ENCODE assay signal across 14 cellular contexts in the genomic region with DNA sequence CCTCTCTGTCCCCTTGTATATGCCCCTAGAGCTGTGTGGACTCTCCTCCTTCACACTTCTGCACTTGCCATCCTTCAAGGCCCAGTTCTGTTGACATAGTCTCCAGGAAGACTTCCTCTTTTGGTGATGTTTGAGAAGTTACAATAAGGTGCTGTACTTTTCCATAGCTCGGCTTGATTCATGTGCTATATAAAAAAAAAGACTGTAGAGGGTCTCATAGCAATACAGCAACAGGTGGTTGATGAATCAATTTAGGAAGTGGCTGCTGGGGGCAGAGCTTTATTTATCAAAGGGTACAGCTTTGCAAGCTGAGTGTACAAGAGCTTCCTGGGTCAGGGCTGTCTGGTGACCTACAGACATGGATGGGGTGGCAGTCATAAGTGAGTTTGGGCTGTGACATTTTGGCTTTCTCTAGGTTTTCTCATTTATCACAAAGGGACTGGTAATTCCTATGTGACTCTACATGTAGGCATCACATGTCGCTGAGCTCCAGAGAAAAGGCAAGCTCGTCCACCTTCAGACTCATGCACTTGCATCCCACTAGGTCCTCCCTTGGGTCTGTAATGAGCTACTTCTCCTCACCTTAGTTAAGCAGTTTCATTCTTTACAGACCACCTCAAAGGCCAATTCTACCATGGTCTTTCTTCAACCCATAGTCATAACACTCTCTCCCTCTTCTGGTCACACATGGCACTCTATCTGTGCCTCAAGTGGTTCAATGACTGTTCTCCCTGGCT.
DNase-seq lines count a peak whose midpoint lies in the region; ATAC-seq lines count a peak whose summit lies in the region.
"Had no signal": no experiment of that assay in that cellular context is flagged by ENCODE, and none has a peak within 500 bp of the region (broad histone marks: within the 10 kb centered on the region; RNA-seq: fewer than 3 reads in every experiment).

No MANE protein-coding gene starts in this region.

- H3K27me3 Mint-ChIP-seq in activated T-helper 1 cell treated with anti-CD3 and anti-CD28 coated beads, Interleukin-12 subunit alpha, Interleukin-12 subunit beta, Interleukin-2, Interleukin-4 antibody, amounts not matched to agents 30 ng/mL and 10 ng/mL and 1 ng/mL, durations not matched to agents 14 hours and 24 hours and 36 hours (ENCODE audit: insufficient read depth): no peaks in the 10 kb centered on the region
- H3K27me3 Mint-ChIP-seq in naive B cell: no peaks in the 10 kb centered on the region

- peak overlapping the region; percentile 43 for H3K4me3 Mint-ChIP-seq in activated T-helper 1 cell treated with anti-CD3 and anti-CD28 coated beads, Interleukin-12 subunit alpha, Interleukin-12 subunit beta, Interleukin-2, Interleukin-4 antibody, amounts not matched to agents 30 ng/mL and 10 ng/mL and 1 ng/mL, durations not matched to agents 14 hours and 24 hours and 36 hours
- peak overlapping the region in 4 of 8 donors; percentile 1 to 17 (median 10) for H3K4me3 Mint-ChIP-seq in naive B cell

- no peaks in the 10 kb centered on the region for H3K9me3 ChIP-seq in MG63
- H3K9me3 ChIP-seq: gastroesophageal sphincter, lower lobe of right lung, vagina had no signal

- H3K27me3 ChIP-seq in MG63: no peaks in the 10 kb centered on the region
- H3K27me3 ChIP-seq: vagina had no signal

- peak; percentile 88 to 92 for ATAC-seq in naive B cell (ENCODE audit: low read depth in 2 of 2)
- ATAC-seq: gastroesophageal sphincter, SK-N-SH treated with all-trans-retinoic acid at 6 μM for 48 hours had no signal

- DNase-seq in SIG-M5 treated with dmso at 0.1 percent for 504 hours (lab: John Stamatoyannopoulos, UW; ENCODE audit: unreplicated experiment) (peak; percentile 54), SIG-M5 (lab: John Stamatoyannopoulos, UW) (no peak), Kasumi-1 (lab: John Stamatoyannopoulos, UW) (peak; percentile 60 to 69), naive B cell (peak; percentile 36), hypothalamus (lab: John Stamatoyannopoulos, UW) (no peak), Ammon's horn (ENCODE audit: low spot score) (no peak), MG63 (no peak)
- no peak for DNase-seq in activated T-helper 1 cell treated with anti-CD3 and anti-CD28 coated beads, Interleukin-12 subunit alpha, Interleukin-12 subunit beta, Interleukin-2, Interleukin-4 antibody, amounts not matched to agents 30 ng/mL and 10 ng/mL and 1 ng/mL, durations not matched to agents 14 hours and 24 hours and 36 hours (ENCODE audit: low spot score)
- DNase-seq: EL, lower lobe of right lung had no signal

- no peaks in the 10 kb centered on the region for H3K9me3 Mint-ChIP-seq in activated T-helper 1 cell treated with anti-CD3 and anti-CD28 coated beads, Interleukin-12 subunit alpha, Interleukin-12 subunit beta, Interleukin-2, Interleukin-4 antibody, amounts not matched to agents 30 ng/mL and 10 ng/mL and 1 ng/mL, durations not matched to agents 14 hours and 24 hours and 36 hours
- peaks cover 0 to 4% (median 0%) of the 10 kb centered on the region in 7 donors for H3K9me3 Mint-ChIP-seq in naive B cell

- peaks cover 64% of the 10 kb centered on the region for H3K4me1 Mint-ChIP-seq in activated T-helper 1 cell treated with anti-CD3 and anti-CD28 coated beads, Interleukin-12 subunit alpha, Interleukin-12 subunit beta, Interleukin-2, Interleukin-4 antibody, amounts not matched to agents 30 ng/mL and 10 ng/mL and 1 ng/mL, durations not matched to agents 14 hours and 24 hours and 36 hours (ENCODE audit: low read depth)
- H3K4me1 Mint-ChIP-seq in naive B cell: peaks cover 25 to 59% (median 59%) of the 10 kb centered on the region in 3 donors

- peaks cover 18% of the 10 kb centered on the region for H3K36me3 Mint-ChIP-seq in activated T-helper 1 cell treated with anti-CD3 and anti-CD28 coated beads, Interleukin-12 subunit alpha, Interleukin-12 subunit beta, Interleukin-2, Interleukin-4 antibody, amounts not matched to agents 30 ng/mL and 10 ng/mL and 1 ng/mL, durations not matched to agents 14 hours and 24 hours and 36 hours (ENCODE audit: low read depth)
- H3K36me3 Mint-ChIP-seq in naive B cell: peaks cover 0 to 7% of the 10 kb centered on the region in 2 donors

- intact Hi-C loops in activated T-helper 1 cell treated with anti-CD3 and anti-CD28 coated beads, Interleukin-12 subunit alpha, Interleukin-12 subunit beta, Interleukin-2, Interleukin-4 antibody, amounts not matched to agents 30 ng/mL and 10 ng/mL and 1 ng/mL, durations not matched to agents 14 hours and 24 hours and 36 hours (cut with micrococcal nuclease): loop anchor here (1.0 kb wide), 1 partner anchor 8 kb away; no protein-coding TSS in a partner anchor

- no peak overlapping the region for H3K4me3 ChIP-seq in MG63
- H3K4me3 ChIP-seq: coronary artery, gastroesophageal sphincter, lower lobe of right lung, vagina had no signal

- no peaks in the 10 kb centered on the region for H3K36me3 ChIP-seq in MG63
- H3K36me3 ChIP-seq: gastroesophageal sphincter, lower lobe of right lung, vagina had no signal

- peak overlapping the region; percentile 90 for H3K27ac Mint-ChIP-seq in activated T-helper 1 cell treated with anti-CD3 and anti-CD28 coated beads, Interleukin-12 subunit alpha, Interleukin-12 subunit beta, Interleukin-2, Interleukin-4 antibody, amounts not matched to agents 30 ng/mL and 10 ng/mL and 1 ng/mL, durations not matched to agents 14 hours and 24 hours and 36 hours
- H3K27ac Mint-ChIP-seq in naive B cell: peak overlapping the region; percentile 15 to 85 (median 67)

Comparison
In these comparisons a context has a peak if more than half of its experiments do, and no peak if none do; other contexts are left out.
1. DNase-seq: peak in SIG-M5 treated with dmso at 0.1 percent for 504 hours (single experiment), Kasumi-1 (2 of 2) and naive B cell (single experiment); none in SIG-M5 (single experiment), activated T-helper 1 cell treated with anti-CD3 and anti-CD28 coated beads, Interleukin-12 subunit alpha, Interleukin-12 subunit beta, Interleukin-2, Interleukin-4 antibody, amounts not matched to agents 30 ng/mL and 10 ng/mL and 1 ng/mL, durations not matched to agents 14 hours and 24 hours and 36 hours (single experiment), hypothalamus (0 of 51), Ammon's horn (single experiment) and MG63 (single experiment).